14 cellular contexts compared by ENCODE assay signal in genomic region chr16:10070591-10070990, GRCh38.
DNase-seq lines count a peak whose midpoint lies in the region; ATAC-seq lines count a peak whose summit lies in the region.
"Had no signal": no experiment of that assay in that cellular context is flagged by ENCODE, and none has a peak within 500 bp of the region (broad histone marks: within the 10 kb centered on the region; RNA-seq: fewer than 3 reads in every experiment).

No MANE protein-coding gene starts in this region.

- H3K4me1 Mint-ChIP-seq in activated T-helper 1 cell treated with anti-CD3 and anti-CD28 coated beads, Interleukin-12 subunit alpha, Interleukin-12 subunit beta, Interleukin-2, Interleukin-4 antibody, amounts not matched to agents 30 ng/mL and 10 ng/mL and 1 ng/mL, durations not matched to agents 14 hours and 24 hours and 36 hours (ENCODE audit: low read depth) = no peaks in the 10 kb centered on the region
- H3K4me1 Mint-ChIP-seq: B cell, IgD-negative memory B cell had no signal

- H3K36me3 Mint-ChIP-seq in activated T-helper 1 cell treated with anti-CD3 and anti-CD28 coated beads, Interleukin-12 subunit alpha, Interleukin-12 subunit beta, Interleukin-2, Interleukin-4 antibody, amounts not matched to agents 30 ng/mL and 10 ng/mL and 1 ng/mL, durations not matched to agents 14 hours and 24 hours and 36 hours (ENCODE audit: low read depth) = no peaks in the 10 kb centered on the region
- H3K36me3 Mint-ChIP-seq: CD8-positive, alpha-beta T cell; IgD-negative memory B cell had no signal

- H3K27me3 Mint-ChIP-seq in activated T-helper 1 cell treated with anti-CD3 and anti-CD28 coated beads, Interleukin-12 subunit alpha, Interleukin-12 subunit beta, Interleukin-2, Interleukin-4 antibody, amounts not matched to agents 30 ng/mL and 10 ng/mL and 1 ng/mL, durations not matched to agents 14 hours and 24 hours and 36 hours (ENCODE audit: insufficient read depth) = no peaks in the 10 kb centered on the region

- no peak for ATAC-seq in GM18517 (IDR thresholded peaks at IDR 0.05; ENCODE audit: unreplicated experiment)
- ATAC-seq: CD8-positive, alpha-beta T cell; HepG2 had no signal

- H3K27ac Mint-ChIP-seq in activated T-helper 1 cell treated with anti-CD3 and anti-CD28 coated beads, Interleukin-12 subunit alpha, Interleukin-12 subunit beta, Interleukin-2, Interleukin-4 antibody, amounts not matched to agents 30 ng/mL and 10 ng/mL and 1 ng/mL, durations not matched to agents 14 hours and 24 hours and 36 hours = no peak overlapping the region
- H3K27ac Mint-ChIP-seq: B cell; CD8-positive, alpha-beta T cell; IgD-negative memory B cell had no signal

- intact Hi-C loops in activated T-helper 1 cell treated with anti-CD3 and anti-CD28 coated beads, Interleukin-12 subunit alpha, Interleukin-12 subunit beta, Interleukin-2, Interleukin-4 antibody, amounts not matched to agents 30 ng/mL and 10 ng/mL and 1 ng/mL, durations not matched to agents 14 hours and 24 hours and 36 hours (cut with micrococcal nuclease) = no loop called here

- H3K9me3 Mint-ChIP-seq in activated T-helper 1 cell treated with anti-CD3 and anti-CD28 coated beads, Interleukin-12 subunit alpha, Interleukin-12 subunit beta, Interleukin-2, Interleukin-4 antibody, amounts not matched to agents 30 ng/mL and 10 ng/mL and 1 ng/mL, durations not matched to agents 14 hours and 24 hours and 36 hours = no peaks in the 10 kb centered on the region
- H3K9me3 Mint-ChIP-seq: CD8-positive, alpha-beta T cell; IgD-negative memory B cell had no signal

- DNase-seq in NCI-H524 (lab: John Stamatoyannopoulos, UW) = peak; percentile 89 to 93
- DNase-seq in NCI-H82 treated with DMSO at 0.1 percent for 48 hours (lab: John Stamatoyannopoulos, UW; ENCODE audit: unreplicated experiment) = peak; percentile 22
- DNase-seq in cerebellum (ENCODE audit: low spot score) = peak; percentile 38
- DNase-seq in NCI-H187 (lab: John Stamatoyannopoulos, UW) = no peak
- DNase-seq in activated T-helper 1 cell treated with anti-CD3 and anti-CD28 coated beads, Interleukin-12 subunit alpha, Interleukin-12 subunit beta, Interleukin-2, Interleukin-4 antibody, amounts not matched to agents 30 ng/mL and 10 ng/mL and 1 ng/mL, durations not matched to agents 14 hours and 24 hours and 36 hours (ENCODE audit: low spot score) = no peak
- DNase-seq: CD8-positive, alpha-beta T cell; DMS153; DMS79; GF-D8; GM23248 had no signal

- H3K4me3 Mint-ChIP-seq in activated T-helper 1 cell treated with anti-CD3 and anti-CD28 coated beads, Interleukin-12 subunit alpha, Interleukin-12 subunit beta, Interleukin-2, Interleukin-4 antibody, amounts not matched to agents 30 ng/mL and 10 ng/mL and 1 ng/mL, durations not matched to agents 14 hours and 24 hours and 36 hours = no peak overlapping the region
- H3K4me3 Mint-ChIP-seq: B cell; CD8-positive, alpha-beta T cell; IgD-negative memory B cell had no signal

Comparison
In these comparisons a context has a peak if more than half of its experiments do, and no peak if none do; other contexts are left out.
1. DNase-seq: peak in NCI-H524 (2 of 2), NCI-H82 treated with DMSO at 0.1 percent for 48 hours (single experiment) and cerebellum (single experiment); none in NCI-H187 (0 of 2) and activated T-helper 1 cell treated with anti-CD3 and anti-CD28 coated beads, Interleukin-12 subunit alpha, Interleukin-12 subunit beta, Interleukin-2, Interleukin-4 antibody, amounts not matched to agents 30 ng/mL and 10 ng/mL and 1 ng/mL, durations not matched to agents 14 hours and 24 hours and 36 hours (single experiment).